In genomic region chrX:3638280-3638873, GRCh38 we compare ENCODE assay signal across 8 cellular contexts.
A peak's percentile ranks its signal among the peaks of the same experiment; 100 is the strongest.
DNase-seq lines count a peak whose midpoint lies in the region; ATAC-seq and TF ChIP-seq lines count a peak whose summit lies in the region.

No MANE protein-coding gene starts in this region.

- H3K9me3 Mint-ChIP-seq in Caco-2 (ENCODE audit: unreplicated experiment) = peaks cover 10% of the 10 kb centered on the region
- peaks cover 2% of the 10 kb centered on the region for H3K9me3 Mint-ChIP-seq in neural progenitor cell

- no peaks in the 10 kb centered on the region for H3K79me2 ChIP-seq in neural progenitor cell (ENCODE audit: low read depth)

- H3K36me3 Mint-ChIP-seq in Caco-2 (ENCODE audit: insufficient read depth, unreplicated experiment) (peaks cover 7% of the 10 kb centered on the region), neural progenitor cell (peaks cover 28% of the 10 kb centered on the region)

- H3K9me3 ChIP-seq in Caco-2 (no peaks in the 10 kb centered on the region), neural progenitor cell (ENCODE audit: low read depth) (no peaks in the 10 kb centered on the region)

- H3K27me3 ChIP-seq in Caco-2 (replicated peaks; ENCODE audit: control insufficient read depth, insufficient read depth, low read length) (no peaks in the 10 kb centered on the region), neural progenitor cell (no peaks in the 10 kb centered on the region)

- H3K27me3 Mint-ChIP-seq in Caco-2 (ENCODE audit: insufficient read depth, unreplicated experiment) (no peaks in the 10 kb centered on the region), neural progenitor cell (ENCODE audit: insufficient read depth, low read depth) (peaks cover 2% of the 10 kb centered on the region)

- H2AFZ ChIP-seq in neural progenitor cell (replicated peaks) = no peak overlapping the region

- H3K27ac ChIP-seq in neural progenitor cell = no peak overlapping the region

- ATAC-seq in esophagus mucosa = peak; percentile 75
- ATAC-seq in GM18519 (IDR thresholded peaks at IDR 0.05; ENCODE audit: low FRiP score, unreplicated experiment) = no peak
- ATAC-seq in HG03521 (IDR thresholded peaks at IDR 0.05; ENCODE audit: unreplicated experiment) = no peak

- TF ChIP-seq POLR2A in NB4 (IDR thresholded peaks at IDR 0.05; ENCODE audit: extremely low read depth, insufficient read length) = no peak

- H3K4me1 ChIP-seq in Caco-2 = no peaks in the 10 kb centered on the region
- no peaks in the 10 kb centered on the region for H3K4me1 ChIP-seq in neural progenitor cell

- BruUV-seq in Caco-2 (replicated peaks; lab: Mats Ljungman, UMichigan) = no TSS peak

- TF ChIP-seq CTCF in Caco-2 (IDR thresholded peaks at IDR 0.05; ENCODE audit: insufficient read depth in 1 of 2, low read depth in 1 of 2, low read length in 1 of 2, severe bottlenecking in 1 of 2, unreplicated experiment in 1 of 2) (peak; percentile 43 to 46), NB4 (IDR thresholded peaks at IDR 0.05; ENCODE audit: low read depth, low read length) (peak; percentile 40), neural progenitor cell (IDR thresholded peaks at IDR 0.05) (peak; percentile 85)

- no peaks in the 10 kb centered on the region for H4K20me1 ChIP-seq in neural progenitor cell (ENCODE audit: low read depth)

- H3K4me3 Mint-ChIP-seq in Caco-2 (ENCODE audit: unreplicated experiment) (no peak overlapping the region), neural progenitor cell (no peak overlapping the region)

- H3K9ac ChIP-seq in neural progenitor cell = no peak overlapping the region

- H3K4me1 Mint-ChIP-seq in Caco-2 (ENCODE audit: low read depth, unreplicated experiment) (peaks cover 6% of the 10 kb centered on the region), neural progenitor cell (peaks cover 24% of the 10 kb centered on the region)

- H3K27ac Mint-ChIP-seq in Caco-2 (ENCODE audit: unreplicated experiment) (no peak overlapping the region), neural progenitor cell (no peak overlapping the region)

- intact Hi-C loops in Caco-2 (cut with micrococcal nuclease; ENCODE audit: unreplicated experiment) = loop anchor here (5.0 kb wide), 1 partner anchor 601 kb away; no protein-coding TSS in a partner anchor

- no peak overlapping the region for H3K4me2 ChIP-seq in neural progenitor cell

- POLR2A ChIA-PET in Caco-2 (lab: Charles Lee) = no interaction called here

- H3K36me3 ChIP-seq in Caco-2 (ENCODE audit: control insufficient read depth, insufficient read depth, low read length) (no peaks in the 10 kb centered on the region), neural progenitor cell (no peaks in the 10 kb centered on the region)

- DNase-seq in Caco-2 (peak in 1 of 2 experiments; percentile 29), GM19240 (ENCODE audit: insufficient read length, low spot score) (peak; percentile 22), NB4 (ENCODE audit: low read depth) (peak; percentile 41), neural progenitor cell (ENCODE audit: low spot score) (peak; percentile 75)
- peak; percentile 2 to 43 for DNase-seq in activated CD4-positive, alpha-beta T cell treated with anti-CD3 and anti-CD28 coated beads for 4 hours

- H3K4me3 ChIP-seq in Caco-2 (ENCODE audit: low read depth, low read length) (no peak overlapping the region), NB4 (ENCODE audit: low read depth, low read length) (no peak overlapping the region), neural progenitor cell (no peak overlapping the region)

- H3F3A ChIP-seq in neural progenitor cell (ENCODE audit: low read depth) = peaks cover 3% of the 10 kb centered on the region

- CTCF ChIA-PET in Caco-2 (lab: Charles Lee) = no interaction called here
